5 cellular contexts compared by ENCODE assay signal in genomic region chr7:73302846-73303245, GRCh38. TPM values are rescaled to one million over a fixed set of nuclear protein-coding genes. Genes with fewer than 3 reads are reported as not detected.
"Had no signal": no experiment of that assay in that cellular context is flagged by ENCODE, and none has a peak within 500 bp of the region (broad histone marks: within the 10 kb centered on the region; RNA-seq: fewer than 3 reads in every experiment).

No MANE protein-coding gene starts in this region.

RNA-seq across cellular contexts. Expression of gene TRIM50, which starts 25.0 kb away (rescaled TPM):
- total RNA-seq: H1, H9, HT1080 had no signal
- polyA plus RNA-seq: GM23338, IgD-negative memory B cell had no signal

RNA-seq across cellular contexts. Expression of gene FKBP6, which starts 25.1 kb away (rescaled TPM):
- total RNA-seq: GM23338, H9, HT1080 had no signal
- polyA plus RNA-seq: IgD-negative memory B cell had no signal
